16 cellular contexts compared by ENCODE assay signal in genomic region chrX:104134583-104135261, GRCh38. TPM values are rescaled to one million over a fixed set of nuclear protein-coding genes. Genes with fewer than 3 reads are reported as not detected.
"Had no signal": no experiment of that assay in that cellular context is flagged by ENCODE, and none has a peak within 500 bp of the region (broad histone marks: within the 10 kb centered on the region; RNA-seq: fewer than 3 reads in every experiment).

No MANE protein-coding gene starts in this region.

- FAIRE-seq: colon, keratinocyte had no signal

- H3K9me3 ChIP-seq: gastrocnemius medialis, heart right ventricle, left ventricle myocardium inferior, tibial nerve had no signal

- H3K27me3 ChIP-seq: cardiac muscle cell had no signal

- DNase-seq: activated CD4-positive, alpha-beta T cell treated with anti-CD3 and anti-CD28 coated beads, Interleukin-2, amount 50 U/mL, for 48 hours; activated CD8-positive, alpha-beta memory T cell treated with anti-CD3 and anti-CD28 coated beads, Interleukin-2, amount 50 U/mL, for 4 hours; effector CD4-positive, alpha-beta T cell; gastrocnemius medialis; heart right ventricle; left ventricle myocardium inferior; mesendoderm; retina; stimulated activated CD4-positive, alpha-beta T cell treated with anti-CD3 and anti-CD28 coated beads, Interleukin-4, amount 100 ng/mL, for 24 hours had no signal

- H2AFZ ChIP-seq: parathyroid adenoma had no signal

- H3K9ac ChIP-seq: parathyroid adenoma had no signal

- ATAC-seq: activated CD4-positive, CD25-positive, alpha-beta regulatory T cell treated with anti-CD3 and anti-CD28 coated beads, Interleukin-2, amount 50 U/mL, for 24 hours; gastrocnemius medialis; heart right ventricle had no signal

- H3K27ac ChIP-seq: cardiac muscle cell, epithelial cell of prostate, gastrocnemius medialis, heart right ventricle, left ventricle myocardium inferior, parathyroid adenoma, tibial nerve had no signal

- H3K4me1 ChIP-seq: parathyroid adenoma, tibial nerve had no signal

- H3K4me3 ChIP-seq: cardiac muscle cell, gastrocnemius medialis, heart right ventricle, left ventricle myocardium inferior, tibial nerve had no signal

- H3K36me3 ChIP-seq: cardiac muscle cell, gastrocnemius medialis had no signal

RNA-seq across cellular contexts. Expression of gene ZCCHC18, which starts 22.4 kb away (rescaled TPM):
- total RNA-seq: gastrocnemius medialis had no signal
- polyA plus RNA-seq: keratinocyte had no signal
